7 cellular contexts compared by ENCODE assay signal in the genomic region with DNA sequence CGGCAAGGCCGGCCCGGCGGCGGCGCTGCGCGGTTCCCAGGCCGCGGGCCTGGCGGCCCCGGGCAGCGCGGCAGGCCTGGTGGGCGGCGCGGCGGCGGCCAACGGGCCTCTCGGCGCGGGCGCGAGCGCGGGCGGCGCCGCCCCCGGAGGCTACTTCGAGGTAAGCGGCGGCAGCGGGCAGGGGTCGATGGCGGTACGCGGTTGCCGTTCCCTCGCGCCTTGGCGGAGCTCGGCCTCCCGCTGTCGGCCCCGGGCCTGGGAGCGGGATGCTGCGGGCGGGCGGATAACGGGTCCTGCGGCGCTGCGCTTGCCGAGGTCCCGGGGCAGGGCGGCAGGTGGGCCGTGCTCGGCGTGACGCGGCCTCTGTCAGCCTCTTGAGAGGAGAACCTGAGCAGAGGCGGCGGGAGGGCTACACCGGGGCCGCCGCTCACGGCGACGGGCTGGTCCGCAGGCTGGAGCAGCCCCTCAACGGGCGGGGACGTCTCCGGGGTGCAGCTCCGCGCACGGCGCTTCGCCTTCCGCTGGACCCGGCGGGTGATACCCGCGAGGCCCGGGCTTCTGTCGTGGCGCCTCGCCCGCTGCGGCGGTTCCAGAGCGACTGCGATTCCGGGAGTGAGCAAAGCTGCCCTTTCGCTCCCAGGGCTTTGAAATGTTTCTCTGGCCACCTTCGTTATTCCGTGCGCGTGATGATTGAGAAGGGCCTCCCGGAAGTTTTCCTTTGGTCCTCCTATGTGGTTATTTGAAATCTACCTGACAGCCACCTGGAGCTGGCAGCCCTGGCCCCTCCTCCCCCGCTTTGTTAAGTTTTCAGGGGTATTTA. TPM values are rescaled to one million over a fixed set of nuclear protein-coding genes. Genes with fewer than 3 reads are reported as not detected.
DNase-seq lines count a peak whose midpoint lies in the region; ATAC-seq and TF ChIP-seq lines count a peak whose summit lies in the region.

No MANE protein-coding gene starts in this region.

- POLR2A ChIA-PET in PC-9 (lab: Charles Lee; ENCODE audit: unreplicated experiment) = no interaction called here

- TF ChIP-seq CTCF in PC-9 (conservative IDR thresholded peaks at IDR 0.05) (no peak), omental fat pad (IDR thresholded peaks at IDR 0.05) (no peak)

- ATAC-seq in GM18519 (IDR thresholded peaks at IDR 0.05; ENCODE audit: low FRiP score, unreplicated experiment) = peak; percentile 14
- peak; percentile 25 for ATAC-seq in HG02973 (IDR thresholded peaks at IDR 0.05; ENCODE audit: unreplicated experiment)
- peak; percentile 53 for ATAC-seq in omental fat pad (ENCODE audit: low FRiP score)

- peaks cover 18% of the 10 kb centered on the region for H4K20me1 ChIP-seq in PC-9 (ENCODE audit: insufficient read depth)

- intact Hi-C loops in PC-9 (cut with micrococcal nuclease; ENCODE audit: unreplicated experiment) = loop anchor here (2.0 to 5.0 kb wide), 3 partner anchors 68 to 400 kb away; a partner anchor contains a TSS

- DNase-seq in PC-9 = peak; percentile 41 to 47
- DNase-seq in activated effector memory CD4-positive, alpha-beta T cell treated with Interleukin-2 at 50 U/mL for 16 hours = peak; percentile 43
- peak; percentile 19 for DNase-seq in germinal center (ENCODE audit: low spot score)
- DNase-seq in omental fat pad (ENCODE audit: low spot score) = no peak

- no peaks in the 10 kb centered on the region for H3K27me3 ChIP-seq in PC-9 (ENCODE audit: insufficient read depth, low read depth)

- H3K4me3 ChIP-seq in PC-9 = peak overlapping the region; percentile 81

- H3K4me2 ChIP-seq in PC-9 = peak overlapping the region; percentile 97

- CTCF ChIA-PET in PC-9 (lab: Charles Lee) = interaction anchor here (0.6 kb wide), 1 partner anchor 15 kb away, joined by 3 read pairs; no protein-coding TSS in a partner anchor

- H3K27ac ChIP-seq in PC-9 (0 out of 2 replicates have a peak overlapping the region, but pooled peaks have one; percentile 32), temporal lobe (ENCODE audit: low read depth, low read length) (peak overlapping the region; percentile 65)

- H2AFZ ChIP-seq in PC-9 = peak overlapping the region; percentile 83

- H3F3A ChIP-seq in PC-9 (ENCODE audit: insufficient read depth, low read depth) = no peaks in the 10 kb centered on the region

- H3K36me3 ChIP-seq in PC-9 (ENCODE audit: low read depth) = no peaks in the 10 kb centered on the region

- BruUV-seq in PC-9 (replicated peaks; lab: Mats Ljungman, UMichigan) = no TSS peak

- no peaks in the 10 kb centered on the region for H3K9me3 ChIP-seq in PC-9 (ENCODE audit: insufficient read depth, low read depth)

- H3K9me2 ChIP-seq in PC-9 (ENCODE audit: insufficient read depth) = no peaks in the 10 kb centered on the region

- H3K79me2 ChIP-seq in PC-9 (ENCODE audit: low read depth) = peaks cover 48% of the 10 kb centered on the region

- H3K4me1 ChIP-seq in PC-9 (replicated peaks; ENCODE audit: insufficient read depth) = peaks cover 13% of the 10 kb centered on the region; the same call in 1 of the 2 replicates

RNA-seq across cellular contexts. Expression of a gene that starts 0.8 kb away (rescaled TPM):
- total RNA-seq in PC-9 (2021) = 20.1 and 23.4 TPM in 2 replicates
- total RNA-seq in omental fat pad = 10 to 100 TPM; 16.7 to 30.1 (median 24.9) TPM
- 22.4 TPM for total RNA-seq in temporal lobe
